ENCODE assay signal across 8 cellular contexts in the genomic region with DNA sequence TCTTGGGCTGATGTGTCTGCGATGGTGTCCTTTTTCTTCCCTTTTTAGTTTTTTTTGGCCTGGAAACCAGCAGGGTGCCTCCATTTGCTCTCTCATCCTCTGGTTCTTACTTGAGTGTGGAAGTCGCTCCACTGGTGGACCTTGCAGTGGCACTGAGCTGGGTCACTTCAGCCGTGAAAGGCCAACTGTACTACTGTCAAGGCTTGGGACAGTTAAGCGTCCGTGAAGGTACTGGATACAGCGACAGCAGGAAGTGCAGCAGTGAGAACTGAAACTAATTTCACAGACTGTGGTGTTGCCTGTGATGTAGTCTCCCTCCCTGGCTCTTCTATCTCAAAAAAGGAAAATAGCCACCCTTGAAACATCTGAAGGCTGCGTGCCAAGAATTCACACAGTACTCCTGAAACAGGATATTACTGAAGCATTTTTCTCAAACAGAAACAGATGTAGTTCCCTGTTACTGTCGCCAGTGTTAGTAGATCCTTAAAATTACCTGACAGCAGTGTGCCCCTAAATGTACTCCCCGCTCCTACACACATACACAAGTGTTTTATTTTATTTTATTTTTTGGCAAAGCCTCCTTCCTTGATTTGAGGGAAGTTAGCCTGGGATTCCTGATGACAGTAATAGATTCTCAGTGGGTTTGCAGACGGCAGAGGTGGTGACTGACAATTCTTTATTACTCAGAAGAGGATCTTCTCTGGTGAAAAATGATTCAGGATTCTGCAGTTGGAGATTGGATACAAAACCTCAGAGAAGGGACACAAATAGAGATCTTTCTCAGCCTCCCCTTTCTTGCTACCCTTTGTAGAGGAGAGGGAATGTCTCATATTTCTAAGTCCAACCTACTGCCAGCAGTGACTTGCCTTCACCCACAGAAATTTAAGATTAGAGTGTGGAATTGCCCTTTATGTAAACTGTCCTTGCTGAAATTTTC. TPM values are rescaled to one million over a fixed set of nuclear protein-coding genes. Genes with fewer than 3 reads are reported as not detected.
DNase-seq lines count a peak whose midpoint lies in the region; ATAC-seq and TF ChIP-seq lines count a peak whose summit lies in the region.

No MANE protein-coding gene starts in this region.

- H3K36me3 ChIP-seq in gastroesophageal sphincter (no peaks in the 10 kb centered on the region), prostate gland (no peaks in the 10 kb centered on the region)

- peak overlapping the region; percentile 96 for H3K27ac Mint-ChIP-seq in activated T-helper 17 cell treated with anti-CD3 and anti-CD28 coated beads, Interleukin-2, amount 50 U/mL, for 72 hours

- peak overlapping the region; percentile 96 for H3K4me3 Mint-ChIP-seq in activated T-helper 17 cell treated with anti-CD3 and anti-CD28 coated beads, Interleukin-2, amount 50 U/mL, for 72 hours

- DNase-seq in activated T-cell treated with anti-CD3 and anti-CD28 coated beads for 1 hour (ENCODE audit: low read depth) (peak; percentile 16), activated T-cell treated with anti-CD3 and anti-CD28 coated beads for 4 hours (no peak), NCI-H2029 (lab: John Stamatoyannopoulos, UW) (peak; percentile 57), prostate gland (ENCODE audit: low spot score) (peak; percentile 65), UCSD-AML1 (lab: John Stamatoyannopoulos, UW; ENCODE audit: unreplicated experiment) (no peak)

- TF ChIP-seq EP300 in gastroesophageal sphincter (IDR thresholded peaks at IDR 0.05), result no peak

- intact Hi-C loops in prostate gland (cut with DNase I), result loop anchor here (5.0 kb wide), 1 partner anchor 37 kb away; no protein-coding TSS in a partner anchor

- peaks cover 63% of the 10 kb centered on the region for H3K4me1 Mint-ChIP-seq in activated T-helper 17 cell treated with anti-CD3 and anti-CD28 coated beads, Interleukin-2, amount 50 U/mL, for 72 hours

- H3K27me3 Mint-ChIP-seq in activated T-helper 17 cell treated with anti-CD3 and anti-CD28 coated beads, Interleukin-2, amount 50 U/mL, for 72 hours, result no peaks in the 10 kb centered on the region

- H3K4me1 ChIP-seq in gastroesophageal sphincter (peaks cover 43 to 88% (median 60%) of the 10 kb centered on the region in 3 donors), prostate gland (replicated peaks) (peaks cover 11% of the 10 kb centered on the region)

- peak; percentile 54 for ATAC-seq in HG02642 (IDR thresholded peaks at IDR 0.05; ENCODE audit: poor library complexity, unreplicated experiment)
- peak; percentile 50 for ATAC-seq in activated T-helper 17 cell treated with anti-CD3 and anti-CD28 coated beads, Interleukin-2, amount 50 U/mL, for 72 hours (replicated peaks)
- ATAC-seq in gastroesophageal sphincter, result peak; percentile 8

- 11 to 31% methylated on average over 5 of the region's 10 CpGs for WGBS in gastroesophageal sphincter (ENCODE audit: low coverage in 1 of 2), 2 donors
- 11% methylated on average over 10 of the region's 10 CpGs for WGBS in prostate gland

- no peaks in the 10 kb centered on the region for H3K9me3 ChIP-seq in gastroesophageal sphincter
- H3K9me3 ChIP-seq in prostate gland, result no peaks in the 10 kb centered on the region

- TF ChIP-seq CTCF in gastroesophageal sphincter (IDR thresholded peaks at IDR 0.05) (peak in 3 of 4 experiments; percentile 10 to 38 (median 36)), prostate gland (IDR thresholded peaks at IDR 0.05) (no peak)

- peak overlapping the region; percentile 29 to 32 for H3K4me3 ChIP-seq in gastroesophageal sphincter
- H3K4me3 ChIP-seq in prostate gland, result peak overlapping the region in 1 of 2 donors; percentile 6

- H3K27ac ChIP-seq in gastroesophageal sphincter, result peak overlapping the region; percentile 88 to 100 (median 99)
- peak overlapping the region; percentile 78 to 94 for H3K27ac ChIP-seq in prostate gland

- peaks cover 86% of the 10 kb centered on the region for H3K36me3 Mint-ChIP-seq in activated T-helper 17 cell treated with anti-CD3 and anti-CD28 coated beads, Interleukin-2, amount 50 U/mL, for 72 hours (ENCODE audit: low read depth)

- TF ChIP-seq POLR2A in gastroesophageal sphincter (IDR thresholded peaks at IDR 0.05) (no peak), prostate gland (IDR thresholded peaks at IDR 0.05) (no peak)

- no peaks in the 10 kb centered on the region for H3K27me3 ChIP-seq in gastroesophageal sphincter
- H3K27me3 ChIP-seq in prostate gland (replicated peaks; ENCODE audit: insufficient read depth), result no peaks in the 10 kb centered on the region

- no peaks in the 10 kb centered on the region for H3K9me3 Mint-ChIP-seq in activated T-helper 17 cell treated with anti-CD3 and anti-CD28 coated beads, Interleukin-2, amount 50 U/mL, for 72 hours

RNA-seq across cellular contexts. Expression of gene SUSD6, which starts 4.3 kb away (rescaled TPM):
- total RNA-seq in activated T-helper 17 cell treated with anti-CD3 and anti-CD28 coated beads, Interleukin-2, amount 50 U/mL, for 72 hours, result 10 to 100 TPM; 76.9 to 96.4 TPM
- total RNA-seq in gastroesophageal sphincter, result 10 to 100 TPM; 24.4 to 40.6 (median 38.5) TPM
- 10 to 100 TPM; 41.1 to 52.3 TPM for total RNA-seq in prostate gland

RNA-seq across cellular contexts. Expression of gene CCDC177, which starts 41.1 kb away (rescaled TPM):
- total RNA-seq in activated T-helper 17 cell treated with anti-CD3 and anti-CD28 coated beads, Interleukin-2, amount 50 U/mL, for 72 hours, result not detected
- not detected for total RNA-seq in gastroesophageal sphincter
- total RNA-seq in prostate gland, result under 1 TPM in 1 of 2 donors, not detected in 1; 0.28 TPM

Comparison
In these comparisons a context has a peak if more than half of its experiments do, and no peak if none do; other contexts are left out.
1. DNase-seq: peak in activated T-cell treated with anti-CD3 and anti-CD28 coated beads for 1 hour (single experiment), NCI-H2029 (single experiment) and prostate gland (single experiment); none in activated T-cell treated with anti-CD3 and anti-CD28 coated beads for 4 hours (single experiment) and UCSD-AML1 (single experiment).
2. CTCF ChIP-seq: peak in gastroesophageal sphincter (3 of 4); none in prostate gland (0 of 4).
3. Peak in every context shown above with its lines, with median percentiles within 50 percentile points of each other: ATAC-seq.